ENCODE assay signal across 1 cellular context in genomic region chr6:163915131-163915530, GRCh38.
TF ChIP-seq lines count a peak whose summit lies in the region.

No MANE protein-coding gene starts in this region.

TF ChIP-seq in H1, 55 proteins besides CTCF, POLR2A, EP300 and RAD21:
- TF ChIP-seq, protein P1, sequence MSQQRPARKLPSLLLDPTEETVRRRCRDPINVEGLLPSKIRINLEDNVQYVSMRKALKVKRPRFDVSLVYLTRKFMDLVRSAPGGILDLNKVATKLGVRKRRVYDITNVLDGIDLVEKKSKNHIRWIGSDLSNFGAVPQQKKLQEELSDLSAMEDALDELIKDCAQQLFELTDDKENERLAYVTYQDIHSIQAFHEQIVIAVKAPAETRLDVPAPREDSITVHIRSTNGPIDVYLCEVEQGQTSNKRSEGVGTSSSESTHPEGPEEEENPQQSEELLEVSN (IDR thresholded peaks at IDR 0.05) = no peak
